ENCODE assay signal across 8 cellular contexts in genomic region chr12:76084277-76085158, GRCh38. TPM values are rescaled to one million over a fixed set of nuclear protein-coding genes. Genes with fewer than 3 reads are reported as not detected.
DNase-seq lines count a peak whose midpoint lies in the region; ATAC-seq, FAIRE-seq and TF ChIP-seq lines count a peak whose summit lies in the region.

A gene with protein sequence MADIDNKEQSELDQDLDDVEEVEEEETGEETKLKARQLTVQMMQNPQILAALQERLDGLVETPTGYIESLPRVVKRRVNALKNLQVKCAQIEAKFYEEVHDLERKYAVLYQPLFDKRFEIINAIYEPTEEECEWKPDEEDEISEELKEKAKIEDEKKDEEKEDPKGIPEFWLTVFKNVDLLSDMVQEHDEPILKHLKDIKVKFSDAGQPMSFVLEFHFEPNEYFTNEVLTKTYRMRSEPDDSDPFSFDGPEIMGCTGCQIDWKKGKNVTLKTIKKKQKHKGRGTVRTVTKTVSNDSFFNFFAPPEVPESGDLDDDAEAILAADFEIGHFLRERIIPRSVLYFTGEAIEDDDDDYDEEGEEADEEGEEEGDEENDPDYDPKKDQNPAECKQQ (minus strand): TSS chr12:76084685. CDS start chr12:76074219, 10,466 bp downstream.

- peaks cover 26% of the 10 kb centered on the region for H3K36me3 ChIP-seq in HUES64 (ENCODE audit: insufficient read depth, low read length)
- peaks cover 38% of the 10 kb centered on the region for H3K36me3 ChIP-seq in OCI-LY1 (ENCODE audit: insufficient read depth, low read length)
- no peaks in the 10 kb centered on the region for H3K36me3 ChIP-seq in endothelial cell of umbilical vein (ENCODE audit: control insufficient read depth in 2 of 2, extremely low read depth in 1 of 2, insufficient read depth in 2 of 2, low read length in 2 of 2)

- peaks cover 31% of the 10 kb centered on the region for H3K4me1 Mint-ChIP-seq in Calu3 (ENCODE audit: low read depth, unreplicated experiment)

- no peaks in the 10 kb centered on the region for H3K27me3 Mint-ChIP-seq in Calu3 (ENCODE audit: unreplicated experiment)

- H3K9me3 ChIP-seq in HUES64 (ENCODE audit: insufficient read depth, low read depth, low read length), result no peaks in the 10 kb centered on the region
- H3K9me3 ChIP-seq in OCI-LY1 (ENCODE audit: low read length), result no peaks in the 10 kb centered on the region
- H3K9me3 ChIP-seq in endothelial cell of umbilical vein (replicated peaks; ENCODE audit: control insufficient read depth, insufficient read depth, low read length), result no peaks in the 10 kb centered on the region

- dilution Hi-C loops in endothelial cell of umbilical vein (cut with MboI; ENCODE audit: extremely low pct_ligation_motif_present, low sequenced_read_pairs), result loop anchor here (25.0 kb wide), 1 partner anchor 253 kb away; the partner anchor contains the start of gene BBS10

- CTCF ChIA-PET in Calu3 (lab: Charles Lee), result interaction anchor here (0.5 to 1.6 kb wide), 3 partner anchors 51 to 420 kb away, joined by 3 to 7 read pairs (median 5); no protein-coding TSS in a partner anchor
- CTCF ChIA-PET in endothelial cell of umbilical vein (lab: Charles Lee), result interaction anchor here (1.2 to 5.6 kb wide), 3 partner anchors 75 to 372 kb away, joined by 3 to 30 read pairs (median 7); partner anchors contain the start of gene BBS10

- H3K27me3 ChIP-seq in HUES64 (ENCODE audit: insufficient read depth, low read length), result no peaks in the 10 kb centered on the region
- no peaks in the 10 kb centered on the region for H3K27me3 ChIP-seq in OCI-LY1 (ENCODE audit: insufficient read depth, low read length)
- no peaks in the 10 kb centered on the region for H3K27me3 ChIP-seq in endothelial cell of umbilical vein (ENCODE audit: control insufficient read depth in 2 of 2, insufficient read depth in 2 of 2, low read length in 2 of 2)

- H3K4me3 Mint-ChIP-seq in Calu3 (ENCODE audit: low read depth, unreplicated experiment), result peak within 1 kb of the TSS; percentile 99

- peak within 1 kb of the TSS; percentile 97 for H3K27ac Mint-ChIP-seq in Calu3 (ENCODE audit: unreplicated experiment)

- BruUV-seq in Calu3 (replicated peaks; lab: Mats Ljungman, UMichigan) (no TSS peak), endothelial cell of umbilical vein (replicated peaks; lab: Mats Ljungman, UMichigan) (TSS peak; percentile 68)

- intact Hi-C loops in Calu3 (cut with micrococcal nuclease; ENCODE audit: unreplicated experiment), result loop anchor here (2.0 to 10.0 kb wide), 3 partner anchors 262 to 470 kb away; partner anchors contain the start of gene OSBPL8
- intact Hi-C loops in endothelial cell of umbilical vein (cut with micrococcal nuclease), result loop anchor here (1.0 to 5.0 kb wide), 11 partner anchors 40 to 522 kb away; partner anchors contain the start of gene OSBPL8

- POLR2A ChIA-PET in endothelial cell of umbilical vein (lab: Charles Lee), result interaction anchor here (1.3 kb wide), 1 partner anchor 16 kb away, joined by 3 read pairs; no protein-coding TSS in a partner anchor

- H3K4me1 ChIP-seq in HUES64 (ENCODE audit: insufficient read depth, low read length), result peaks cover 37% of the 10 kb centered on the region
- H3K4me1 ChIP-seq in OCI-LY1 (ENCODE audit: insufficient read depth, low read length, severe bottlenecking), result peaks cover 39% of the 10 kb centered on the region
- H3K4me1 ChIP-seq in endothelial cell of umbilical vein (ENCODE audit: control insufficient read depth, extremely low read depth, insufficient read depth, low read length), result peaks cover 38% of the 10 kb centered on the region

- peak within 1 kb of the TSS; percentile 99 for H3K9ac ChIP-seq in HUES64 (ENCODE audit: low read depth, low read length)
- H3K9ac ChIP-seq in OCI-LY1 (ENCODE audit: low read length), result peak within 1 kb of the TSS; percentile 97
- H3K9ac ChIP-seq in endothelial cell of umbilical vein (replicated peaks; ENCODE audit: extremely low read depth, insufficient read depth, low read length), result peak within 1 kb of the TSS; percentile 99

- peak; percentile 87 for TF ChIP-seq POLR2A in endothelial cell of umbilical vein (IDR thresholded peaks at IDR 0.05; ENCODE audit: low read depth, low read length)

- H4K20me1 ChIP-seq in OCI-LY1 (ENCODE audit: insufficient read depth, low read length) (no peaks in the 10 kb centered on the region), endothelial cell of umbilical vein (replicated peaks; ENCODE audit: control insufficient read depth, extremely low read depth, insufficient read depth, low read length) (peaks cover 12% of the 10 kb centered on the region)

- WGBS in HUES64, result under 1% methylated on average over 85 of the region's 85 CpGs

- TF ChIP-seq CTCF in Calu3 (IDR thresholded peaks at IDR 0.05; ENCODE audit: unreplicated experiment) (no peak), OCI-LY1 (IDR thresholded peaks at IDR 0.05; ENCODE audit: low read length) (no peak), endothelial cell of umbilical vein (IDR thresholded peaks at IDR 0.05; ENCODE audit: extremely low read depth in 1 of 2, insufficient read depth in 1 of 2, low read depth in 1 of 2, low read length in 2 of 2) (peak in 1 of 2 donors; percentile 7)

- no peaks in the 10 kb centered on the region for H3K9me1 ChIP-seq in endothelial cell of umbilical vein (replicated peaks; ENCODE audit: control insufficient read depth, extremely low read depth, insufficient read depth, low read length)

- H3K9me2 ChIP-seq in OCI-LY1 (ENCODE audit: low read depth, low read length), result no peaks in the 10 kb centered on the region

- no peaks in the 10 kb centered on the region for H3F3A ChIP-seq in OCI-LY1 (ENCODE audit: insufficient read depth, low read length)

- peak; percentile 92 for FAIRE-seq in endothelial cell of umbilical vein (lab: Jason Lieb, UNC)

- ATAC-seq in GM21447 (IDR thresholded peaks at IDR 0.05; ENCODE audit: unreplicated experiment), result peak; percentile 90

- peak within 1 kb of the TSS; percentile 82; the same call in 1 of the 2 replicates for H2AFZ ChIP-seq in OCI-LY1 (ENCODE audit: low read length)
- H2AFZ ChIP-seq in endothelial cell of umbilical vein (ENCODE audit: low read depth, low read length), result peak within 1 kb of the TSS; percentile 90

- peaks cover 44% of the 10 kb centered on the region for H3K36me3 Mint-ChIP-seq in Calu3 (ENCODE audit: insufficient read depth, unreplicated experiment)

- peak within 1 kb of the TSS; percentile 91 for H3K4me2 ChIP-seq in OCI-LY1 (ENCODE audit: low read length)
- H3K4me2 ChIP-seq in endothelial cell of umbilical vein (ENCODE audit: insufficient read depth, low read length), result peak within 1 kb of the TSS; percentile 99

- H3K9me3 Mint-ChIP-seq in Calu3 (ENCODE audit: low read depth, unreplicated experiment), result no peaks in the 10 kb centered on the region

- DNase-seq in Calu3, result peak; percentile 98
- DNase-seq in activated CD8-positive, alpha-beta memory T cell treated with anti-CD3 and anti-CD28 coated beads, Interleukin-2, amount 50 U/mL, for 48 hours, result peak; percentile 97
- DNase-seq in endothelial cell of umbilical vein (ENCODE audit: low read depth, low spot score), result peak; percentile 97
- peak; percentile 95 for DNase-seq in middle frontal gyrus (ENCODE audit: extremely low spot score, low spot score)
- peak; percentile 94 to 97 for DNase-seq in stimulated activated CD8-positive, alpha-beta memory T cell treated with anti-CD3 and anti-CD28 coated beads, Interleukin-2, amount 100 ng/mL, for 48 hours (ENCODE audit: low read depth in 2 of 2)

- H3K27ac ChIP-seq in HUES64 (ENCODE audit: low read depth, low read length) (peak within 1 kb of the TSS; percentile 98), OCI-LY1 (ENCODE audit: low read depth, low read length, poor library complexity, severe bottlenecking) (peak within 1 kb of the TSS; percentile 79), endothelial cell of umbilical vein (ENCODE audit: insufficient read depth, low read depth, low read length) (peak within 1 kb of the TSS; percentile 92)

- H3K4me3 ChIP-seq in HUES64 (ENCODE audit: low read length), result peak within 1 kb of the TSS; percentile 93
- H3K4me3 ChIP-seq in OCI-LY1 (ENCODE audit: low read depth, low read length, poor library complexity, severe bottlenecking), result peak within 1 kb of the TSS; percentile 92
- H3K4me3 ChIP-seq in endothelial cell of umbilical vein (replicated peaks in 1 of 3; ENCODE audit: insufficient read depth in 1 of 3, low read depth in 1 of 3, low read length in 3 of 3), result peak within 1 kb of the TSS; percentile 76 to 99 (median 93)

- H3K79me2 ChIP-seq in OCI-LY1 (ENCODE audit: insufficient read depth, low read length), result peaks cover 43% of the 10 kb centered on the region
- H3K79me2 ChIP-seq in endothelial cell of umbilical vein (ENCODE audit: control insufficient read depth, insufficient read depth, low read length), result peaks cover 47% of the 10 kb centered on the region

TF ChIP-seq in endothelial cell of umbilical vein, 7 proteins besides CTCF, POLR2A, EP300 and RAD21:
- TF ChIP-seq GATA2 (IDR thresholded peaks at IDR 0.05; ENCODE audit: insufficient read depth, insufficient read length, low read depth, low read length) (no peak), FOS (IDR thresholded peaks at IDR 0.05; ENCODE audit: borderline replicate concordance, insufficient read depth, low read length) (peak; percentile 27), JUN (IDR thresholded peaks at IDR 0.05; ENCODE audit: borderline replicate concordance, insufficient read depth, insufficient read length, low read depth) (no peak), MYC (IDR thresholded peaks at IDR 0.05; ENCODE audit: low read depth, low read length) (no peak), MAX (IDR thresholded peaks at IDR 0.05; ENCODE audit: insufficient read depth, insufficient read length) (peak; percentile 18), POLR2AphosphoS5 (IDR thresholded peaks at IDR 0.05; ENCODE audit: insufficient read depth, low read depth, low read length) (peak; percentile 84), EZH2 (IDR thresholded peaks at IDR 0.05; ENCODE audit: borderline replicate concordance, low read depth, low read length, severe bottlenecking) (no peak)
TF ChIP-seq in endothelial cell of umbilical vein: peak in this region for 3.

RNA-seq across cellular contexts. Expression of the gene that starts here (rescaled TPM):
- total RNA-seq in Calu3 (2022), result 394 and 467 TPM in 2 replicates
- 966 TPM for polyA plus RNA-seq in HUES64 (2013, experiment 1 of 2)
- polyA plus RNA-seq in HUES64 (2013, experiment 2 of 2), result 1,149 TPM
- total RNA-seq in endothelial cell of umbilical vein, result 649 and 665 TPM in 2 replicates
- polyA plus RNA-seq in endothelial cell of umbilical vein, result 78.8 and 127 TPM in 2 replicates
- polyA plus RNA-seq in endothelial cell of umbilical vein (2011; cell fraction: cytosol; rRNA removed), result 340 and 349 TPM in 2 replicates
- polyA plus RNA-seq in endothelial cell of umbilical vein (2011; cell fraction: nucleus; rRNA removed), result 222 and 301 TPM in 2 replicates
- 819 and 954 TPM in 2 replicates for polyA plus RNA-seq in endothelial cell of umbilical vein (2012)
- 109 and 130 TPM in 2 replicates for polyA minus RNA-seq in endothelial cell of umbilical vein
- 305 TPM for polyA minus RNA-seq in endothelial cell of umbilical vein (2011; cell fraction: cytosol; rRNA and poly(A)+ RNA removed)
- 196 and 279 TPM in 2 replicates for polyA minus RNA-seq in endothelial cell of umbilical vein (2011; cell fraction: nucleus; rRNA and poly(A)+ RNA removed)

Comparison
In these comparisons a context has a peak if more than half of its experiments do, and no peak if none do; other contexts are left out.
1. Peak in every context shown above with its lines: DNase-seq, ATAC-seq, H3K4me3 ChIP-seq and H3K27ac ChIP-seq.